1 cellular context compared by ENCODE assay signal in genomic region chr6:89239338-89239737, GRCh38.
TF ChIP-seq lines count a peak whose summit lies in the region.

No MANE protein-coding gene starts in this region.

TF ChIP-seq in SK-N-SH treated with all-trans-retinoic acid at 6 μM for 48 hours, 23 proteins besides CTCF, POLR2A, EP300 and RAD21 (continued from another document):
- TF ChIP-seq CREB5 (CRISPR knock-in tag; IDR thresholded peaks at IDR 0.05; ENCODE audit: low read depth), result no peak
- no peak for TF ChIP-seq TCF4 (CRISPR knock-in tag; IDR thresholded peaks at IDR 0.05; ENCODE audit: borderline replicate concordance)
